ENCODE assay signal across 23 cellular contexts in genomic region chr17:61353211-61353610, GRCh38. TPM values are rescaled to one million over a fixed set of nuclear protein-coding genes. Genes with fewer than 3 reads are reported as not detected.
"Had no signal": no experiment of that assay in that cellular context is flagged by ENCODE, and none has a peak within 500 bp of the region (broad histone marks: within the 10 kb centered on the region; RNA-seq: fewer than 3 reads in every experiment).

No MANE protein-coding gene starts in this region.

- H3K4me3 ChIP-seq: breast epithelium, esophagus muscularis mucosa, lower lobe of right lung, ovary, prostate gland, testis, upper lobe of left lung had no signal

- ATAC-seq: activated CD8-positive, alpha-beta T cell treated with anti-CD3 and anti-CD28 coated beads, Interleukin-2, amount 10 ng/mL, durations not matched to agents 7 days and 5 days; activated T-helper 17 cell treated with anti-CD3 and anti-CD28 coated beads, Interleukin-2, amount 50 U/mL, for 72 hours; left lobe of liver; lower lobe of right lung had no signal

- H3K36me3 Mint-ChIP-seq: activated naive CD8-positive, alpha-beta T cell treated with anti-CD3 and anti-CD28 coated beads for 36 hours; naive B cell had no signal

- H3K27ac ChIP-seq: esophagus muscularis mucosa, neutrophil, ovary, prostate gland, testis had no signal

- H3K36me3 ChIP-seq: breast epithelium, esophagus muscularis mucosa, lower lobe of right lung, neutrophil, ovary, prostate gland, upper lobe of left lung had no signal

- H3K27ac Mint-ChIP-seq: activated CD4-positive, alpha-beta T cell treated with anti-CD3 and anti-CD28 coated beads, Interleukin-2, amount 10 ng/mL, durations not matched to agents 7 days and 5 days; activated CD8-positive, alpha-beta T cell treated with anti-CD3 and anti-CD28 coated beads, Interleukin-2, amount 10 ng/mL, durations not matched to agents 7 days and 5 days; activated naive CD8-positive, alpha-beta T cell treated with anti-CD3 and anti-CD28 coated beads for 36 hours; activated T-helper 17 cell treated with anti-CD3 and anti-CD28 coated beads, Interleukin-2, amount 50 U/mL, for 72 hours had no signal

- H3K27me3 Mint-ChIP-seq: activated CD4-positive, alpha-beta T cell treated with anti-CD3 and anti-CD28 coated beads, Interleukin-2, amount 10 ng/mL, durations not matched to agents 7 days and 5 days; activated naive CD8-positive, alpha-beta T cell treated with anti-CD3 and anti-CD28 coated beads for 36 hours; activated T-helper 17 cell treated with anti-CD3 and anti-CD28 coated beads, Interleukin-2, amount 50 U/mL, for 72 hours; central memory CD8-positive, alpha-beta T cell; naive B cell had no signal

- H3K4me1 Mint-ChIP-seq: activated CD4-positive, alpha-beta T cell treated with anti-CD3 and anti-CD28 coated beads, Interleukin-2, amount 10 ng/mL, durations not matched to agents 7 days and 5 days; activated naive CD8-positive, alpha-beta T cell treated with anti-CD3 and anti-CD28 coated beads for 36 hours; activated T-helper 17 cell treated with anti-CD3 and anti-CD28 coated beads, Interleukin-2, amount 50 U/mL, for 72 hours; central memory CD8-positive, alpha-beta T cell; naive B cell had no signal

- H3K4me1 ChIP-seq: breast epithelium, esophagus muscularis mucosa, testis had no signal

- DNase-seq: activated CD4-positive, alpha-beta T cell treated with anti-CD3 and anti-CD28 coated beads, Interleukin-2, amount 10 ng/mL, durations not matched to agents 7 days and 5 days; activated CD4-positive, CD25-positive, alpha-beta regulatory T cell treated with anti-CD3 and anti-CD28 coated beads, Interleukin-2, amount 50 U/mL, for 72 hours; activated CD8-positive, alpha-beta T cell treated with anti-CD3 and anti-CD28 coated beads, Interleukin-2, amount 10 ng/mL, durations not matched to agents 7 days and 5 days; activated naive CD8-positive, alpha-beta T cell treated with anti-CD3 and anti-CD28 coated beads for 36 hours; effector memory CD4-positive, alpha-beta T cell; kidney; lower lobe of right lung; naive B cell; ovary; stimulated activated CD4-positive, alpha-beta T cell treated with anti-CD3 and anti-CD28 coated beads, Interleukin-4, amount 100 ng/mL, for 1 hour; stimulated activated naive CD4-positive, alpha-beta T cell; SW 1271; testis; upper lobe of left lung had no signal

- H3K9me3 Mint-ChIP-seq: activated CD4-positive, alpha-beta T cell treated with anti-CD3 and anti-CD28 coated beads, Interleukin-2, amount 10 ng/mL, durations not matched to agents 7 days and 5 days; activated naive CD8-positive, alpha-beta T cell treated with anti-CD3 and anti-CD28 coated beads for 36 hours; activated T-helper 17 cell treated with anti-CD3 and anti-CD28 coated beads, Interleukin-2, amount 50 U/mL, for 72 hours; central memory CD8-positive, alpha-beta T cell; naive B cell had no signal

- H3K9me3 ChIP-seq: breast epithelium, esophagus muscularis mucosa, lower lobe of right lung, neutrophil, ovary, prostate gland, testis, upper lobe of left lung had no signal

- H3K4me3 Mint-ChIP-seq: activated CD4-positive, alpha-beta T cell treated with anti-CD3 and anti-CD28 coated beads, Interleukin-2, amount 10 ng/mL, durations not matched to agents 7 days and 5 days; activated CD8-positive, alpha-beta T cell treated with anti-CD3 and anti-CD28 coated beads, Interleukin-2, amount 10 ng/mL, durations not matched to agents 7 days and 5 days; activated naive CD8-positive, alpha-beta T cell treated with anti-CD3 and anti-CD28 coated beads for 36 hours; activated T-helper 17 cell treated with anti-CD3 and anti-CD28 coated beads, Interleukin-2, amount 50 U/mL, for 72 hours; central memory CD8-positive, alpha-beta T cell had no signal

- H3K27me3 ChIP-seq: breast epithelium, esophagus muscularis mucosa, neutrophil, ovary, testis, upper lobe of left lung had no signal

RNA-seq across cellular contexts. Expression of gene TBX2, which starts 46.4 kb away (rescaled TPM):
- total RNA-seq: activated CD4-positive, alpha-beta T cell treated with anti-CD3 and anti-CD28 coated beads, Interleukin-2, amount 10 ng/mL, durations not matched to agents 7 days and 5 days; activated CD8-positive, alpha-beta T cell treated with anti-CD3 and anti-CD28 coated beads, Interleukin-2, amount 10 ng/mL, durations not matched to agents 7 days and 5 days; activated naive CD8-positive, alpha-beta T cell treated with anti-CD3 and anti-CD28 coated beads for 36 hours; activated T-helper 17 cell treated with anti-CD3 and anti-CD28 coated beads, Interleukin-2, amount 50 U/mL, for 72 hours; dermis microvascular lymphatic vessel endothelial cell; T-helper 2 cell treated with Interferon-gamma antibody and Interleukin-4, amounts not matched to agents 100 ng/mL and 5 ng/mL, for 36 hours had no signal
